ENCODE assay signal across 27 cellular contexts in the genomic region with DNA sequence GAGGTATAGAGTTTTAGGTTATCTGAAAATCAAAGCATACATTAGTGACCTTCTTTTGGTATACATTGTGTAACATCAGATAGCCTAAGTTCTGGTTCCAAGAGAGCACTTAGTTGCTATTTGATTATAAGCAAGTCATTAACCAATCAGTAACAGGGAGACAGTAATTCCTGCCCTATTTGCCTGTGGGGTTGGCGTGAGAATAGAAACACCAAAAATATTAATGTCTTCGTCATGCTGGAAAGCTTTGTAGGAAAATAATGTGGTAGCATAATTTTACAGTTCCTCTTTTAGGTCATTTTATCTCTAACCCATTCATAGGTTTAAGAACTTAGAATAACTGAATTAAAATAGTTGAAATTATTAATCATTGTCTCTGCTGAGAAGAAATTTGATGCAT. TPM values are rescaled to one million over a fixed set of nuclear protein-coding genes. Genes with fewer than 3 reads are reported as not detected.
A peak's percentile ranks its signal among the peaks of the same experiment; 100 is the strongest.
DNase-seq lines count a peak whose midpoint lies in the region; ATAC-seq and TF ChIP-seq lines count a peak whose summit lies in the region.
"Had no signal": no experiment of that assay in that cellular context is flagged by ENCODE, and none has a peak within 500 bp of the region (broad histone marks: within the 10 kb centered on the region; RNA-seq: fewer than 3 reads in every experiment).

No MANE protein-coding gene starts in this region.

- H3K9me3 Mint-ChIP-seq in natural killer cell = peaks cover 0 to 4% of the 10 kb centered on the region in 2 donors
- H3K9me3 Mint-ChIP-seq: brain, T-cell, type B pancreatic cell had no signal

- no peaks in the 10 kb centered on the region for H3K27me3 Mint-ChIP-seq in natural killer cell (ENCODE audit: low read depth in 2 of 2)
- H3K27me3 Mint-ChIP-seq: type B pancreatic cell had no signal

- intact Hi-C loops in natural killer cell (cut with micrococcal nuclease) = no loop called here
- intact Hi-C loops in cardiac septum (cut with DNase I) = no loop called here

- no peaks in the 10 kb centered on the region for H3K36me3 Mint-ChIP-seq in natural killer cell
- H3K36me3 Mint-ChIP-seq: brain, T-cell, type B pancreatic cell had no signal

- no peak overlapping the region for H3K27ac Mint-ChIP-seq in natural killer cell
- H3K27ac Mint-ChIP-seq: brain, T-cell, type B pancreatic cell had no signal

- no peak for DNase-seq in natural killer cell
- DNase-seq in stimulated activated CD4-positive, alpha-beta T cell treated with anti-CD3 and anti-CD28 coated beads, Interleukin-12 subunit alpha, Interleukin-12 subunit beta, amount 100 ng/mL, for 4 hours = no peak
- DNase-seq in cardiac septum (ENCODE audit: low spot score) = no peak
- DNase-seq: activated CD4-positive, alpha-beta T cell treated with anti-CD3 and anti-CD28 coated beads for 48 hours; activated effector memory CD4-positive, alpha-beta T cell treated with Interleukin-2 at 50 U/mL for 16 hours; AML-193; colonic mucosa; DMS79 treated with DMSO at 0.1 percent for 48 hours; esophagus squamous epithelium; KBM-7; kidney; MV-4-11; NCI-H187; NCI-H2227 treated with DMSO at 0.1 percent for 48 hours; NCI-H774; occipital lobe; SIG-M5; spleen; stimulated activated CD4-positive, alpha-beta T cell treated with anti-CD3 and anti-CD28 coated beads, Interleukin-4, amount 100 ng/mL, for 4 hours; T-cell had no signal

- no peak overlapping the region for H3K4me3 Mint-ChIP-seq in natural killer cell
- H3K4me3 Mint-ChIP-seq: brain, T-cell, type B pancreatic cell had no signal

- no peak for TF ChIP-seq CTCF in natural killer cell (IDR thresholded peaks at IDR 0.05)

- ATAC-seq in GM18868 (IDR thresholded peaks at IDR 0.05; ENCODE audit: unreplicated experiment) (peak; percentile 68), HG02763 (IDR thresholded peaks at IDR 0.05; ENCODE audit: unreplicated experiment) (peak; percentile 50), HG03469 (IDR thresholded peaks at IDR 0.05; ENCODE audit: unreplicated experiment) (peak; percentile 71), natural killer cell (no peak), HG02759 (IDR thresholded peaks at IDR 0.05; ENCODE audit: unreplicated experiment) (no peak)
- ATAC-seq: gastroesophageal sphincter, T-cell had no signal

- no peaks in the 10 kb centered on the region for H3K4me1 Mint-ChIP-seq in natural killer cell
- H3K4me1 Mint-ChIP-seq: T-cell had no signal

RNA-seq across cellular contexts. Expression of a gene that starts 37.8 kb away (rescaled TPM):
- total RNA-seq in natural killer cell (not detected), cardiac septum (11.1 TPM)

Comparison
In these comparisons a context has a peak if more than half of its experiments do, and no peak if none do; other contexts are left out.
1. ATAC-seq: peak in GM18868 (single experiment), HG02763 (single experiment) and HG03469 (single experiment); none in natural killer cell (0 of 3) and HG02759 (single experiment).
2. RNA of a gene that starts 37.8 kb away (total RNA-seq): 11.1 TPM in cardiac septum (single experiment); not detected in natural killer cell; every median in the first group is over 10 times any median in the second.